8 cellular contexts compared by ENCODE assay signal in the genomic region with DNA sequence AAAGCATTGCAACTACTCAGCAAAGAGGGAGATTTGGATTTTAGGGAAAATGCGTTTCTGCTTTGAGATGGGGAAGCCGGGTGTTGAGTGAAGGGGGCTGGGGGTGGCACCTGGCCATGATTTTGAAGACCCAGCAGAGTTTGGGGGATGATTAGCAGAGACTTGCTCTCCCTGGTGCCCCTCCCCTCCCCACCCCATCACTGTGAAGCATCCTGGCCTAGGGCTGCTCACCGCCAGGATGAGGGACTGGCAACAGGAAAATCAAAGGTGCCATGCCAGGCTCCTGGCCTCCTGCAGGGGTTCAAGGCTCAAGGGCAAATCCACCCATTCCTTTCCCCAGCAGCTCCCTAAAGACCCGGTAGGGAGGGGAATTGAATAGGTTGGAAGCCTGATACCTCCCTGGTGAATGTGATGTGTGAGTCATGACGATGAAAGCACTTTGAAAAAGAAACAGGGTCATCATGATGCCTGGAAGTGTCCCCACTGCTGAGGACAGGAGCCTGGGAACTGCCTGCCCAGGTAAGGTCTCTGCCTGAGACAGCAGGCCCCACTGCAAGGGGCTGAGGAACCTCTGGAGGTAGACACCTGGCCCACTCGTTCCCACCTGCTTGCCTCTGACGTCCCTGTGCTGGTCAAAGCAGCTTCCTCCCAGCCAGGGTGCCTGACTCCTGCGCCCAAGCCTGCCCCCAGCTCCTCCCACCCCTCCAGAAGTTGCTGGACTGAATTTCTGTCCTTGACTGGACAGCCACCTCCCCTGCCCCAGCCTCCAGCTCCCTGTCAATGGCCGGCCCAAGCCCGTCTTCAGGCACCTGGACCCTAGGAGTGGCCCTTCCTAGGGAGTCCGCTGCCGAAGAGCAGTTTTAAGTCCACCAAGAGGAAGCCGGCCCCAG.
DNase-seq lines count a peak whose midpoint lies in the region; ATAC-seq lines count a peak whose summit lies in the region.

No MANE protein-coding gene starts in this region.

- peak; percentile 22 for DNase-seq in NCI-H2029 (lab: John Stamatoyannopoulos, UW)
- DNase-seq in NCI-H2029 treated with DMSO at 0.1 percent for 48 hours (lab: John Stamatoyannopoulos, UW) = no peak
- DNase-seq in SW480 (ENCODE audit: low spot score) = peak; percentile 54
- DNase-seq in iPS DF 6.9 (ENCODE audit: low read depth, low spot score) = no peak
- DNase-seq in stimulated activated effector memory CD8-positive, alpha-beta T cell treated with anti-CD3 and anti-CD28 coated beads, Interleukin-12 subunit alpha, Interleukin-12 subunit beta, amount 100 ng/mL, for 72 hours (ENCODE audit: low spot score in 2 of 2) = no peak
- DNase-seq in foreskin melanocyte = no peak
- DNase-seq in globus pallidus (ENCODE audit: low spot score) = no peak

- H3K27me3 ChIP-seq in iPS DF 6.9 (ENCODE audit: control insufficient read depth, insufficient read depth, low read length) = peaks cover 20% of the 10 kb centered on the region; the same call in 1 of the 2 replicates

- H3K9me3 Mint-ChIP-seq in stimulated activated effector memory CD8-positive, alpha-beta T cell treated with anti-CD3 and anti-CD28 coated beads, Interleukin-12 subunit alpha, Interleukin-12 subunit beta, amount 100 ng/mL, for 72 hours = no peaks in the 10 kb centered on the region

- H3K27ac Mint-ChIP-seq in stimulated activated effector memory CD8-positive, alpha-beta T cell treated with anti-CD3 and anti-CD28 coated beads, Interleukin-12 subunit alpha, Interleukin-12 subunit beta, amount 100 ng/mL, for 72 hours = no peak overlapping the region

- peak overlapping the region; percentile 61; the same call in 1 of the 2 replicates for H3K4me3 ChIP-seq in iPS DF 6.9 (ENCODE audit: low read length)

- H3K4me3 Mint-ChIP-seq in stimulated activated effector memory CD8-positive, alpha-beta T cell treated with anti-CD3 and anti-CD28 coated beads, Interleukin-12 subunit alpha, Interleukin-12 subunit beta, amount 100 ng/mL, for 72 hours = peak overlapping the region; percentile 39

- no peak overlapping the region for H3K27ac ChIP-seq in iPS DF 6.9 (ENCODE audit: low read length)

- no peak for ATAC-seq in stimulated activated effector memory CD8-positive, alpha-beta T cell treated with anti-CD3 and anti-CD28 coated beads, Interleukin-12 subunit alpha, Interleukin-12 subunit beta, amount 100 ng/mL, for 72 hours
- no peak for ATAC-seq in GM19035 (IDR thresholded peaks at IDR 0.05; ENCODE audit: unreplicated experiment)

- H3K4me1 ChIP-seq in iPS DF 6.9 (ENCODE audit: control insufficient read depth, insufficient read depth, low read length) = peaks cover 8% of the 10 kb centered on the region; the same call in 1 of the 2 replicates

- no CpG with 5 or more reads among the region's 13 CpGs for WGBS in iPS DF 6.9 (ENCODE audit: insufficient coverage, insufficient read length)

- H3K9me3 ChIP-seq in iPS DF 6.9 (ENCODE audit: control insufficient read depth, insufficient read depth, low read length) = no peaks in the 10 kb centered on the region

- H3K4me1 Mint-ChIP-seq in stimulated activated effector memory CD8-positive, alpha-beta T cell treated with anti-CD3 and anti-CD28 coated beads, Interleukin-12 subunit alpha, Interleukin-12 subunit beta, amount 100 ng/mL, for 72 hours = peaks cover 15% of the 10 kb centered on the region

- no peaks in the 10 kb centered on the region for H3K36me3 Mint-ChIP-seq in stimulated activated effector memory CD8-positive, alpha-beta T cell treated with anti-CD3 and anti-CD28 coated beads, Interleukin-12 subunit alpha, Interleukin-12 subunit beta, amount 100 ng/mL, for 72 hours

- no peaks in the 10 kb centered on the region; the same call in 1 of the 2 replicates for H3K36me3 ChIP-seq in iPS DF 6.9 (ENCODE audit: control insufficient read depth, insufficient read depth, low read length)

Comparison
In these comparisons a context has a peak if more than half of its experiments do, and no peak if none do; other contexts are left out.
1. DNase-seq: peak in NCI-H2029 (single experiment) and SW480 (single experiment); none in NCI-H2029 treated with DMSO at 0.1 percent for 48 hours (single experiment), iPS DF 6.9 (single experiment), stimulated activated effector memory CD8-positive, alpha-beta T cell treated with anti-CD3 and anti-CD28 coated beads, Interleukin-12 subunit alpha, Interleukin-12 subunit beta, amount 100 ng/mL, for 72 hours (0 of 2), foreskin melanocyte (single experiment) and globus pallidus (single experiment).